8 cellular contexts compared by ENCODE assay signal in genomic region chr19:58499021-58499927, GRCh38. TPM values are rescaled to one million over a fixed set of nuclear protein-coding genes. Genes with fewer than 3 reads are reported as not detected.
DNase-seq lines count a peak whose midpoint lies in the region; ATAC-seq, FAIRE-seq and TF ChIP-seq lines count a peak whose summit lies in the region.

No MANE protein-coding gene starts in this region.

- peak; percentile 81 for ATAC-seq in HG02840 (IDR thresholded peaks at IDR 0.05; ENCODE audit: low FRiP score, unreplicated experiment)

- TF ChIP-seq CTCF in left ventricle myocardium inferior (IDR thresholded peaks at IDR 0.05; ENCODE audit: borderline replicate concordance) (peak; percentile 45), progenitor cell of endocrine pancreas (IDR thresholded peaks at IDR 0.05; ENCODE audit: unreplicated experiment) (peak; percentile 50)

- H3K36me3 Mint-ChIP-seq in progenitor cell of endocrine pancreas (ENCODE audit: insufficient read depth) = peaks cover 3% of the 10 kb centered on the region

- peak overlapping the region; percentile 82 for H3K27ac ChIP-seq in left ventricle myocardium inferior (replicated peaks)

- no peaks in the 10 kb centered on the region for H3K9me3 ChIP-seq in left ventricle myocardium inferior (replicated peaks)

- DNase-seq in GM12892 (ENCODE audit: insufficient read length) (peak; percentile 96), NCI-H1436 treated with DMSO at 0.1 percent for 48 hours (lab: John Stamatoyannopoulos, UW) (peak; percentile 97), T follicular helper cell (ENCODE audit: low read depth) (peak; percentile 87), amniotic stem cell (lab: John Stamatoyannopoulos, UW) (peak; percentile 98), left ventricle myocardium inferior (peak; percentile 100), progenitor cell of endocrine pancreas (ENCODE audit: low spot score, unreplicated experiment) (peak; percentile 99), ureter (ENCODE audit: low spot score) (peak; percentile 100)

- H3K36me3 ChIP-seq in left ventricle myocardium inferior = no peaks in the 10 kb centered on the region

- H3K9me3 Mint-ChIP-seq in progenitor cell of endocrine pancreas (ENCODE audit: low read depth) = peaks cover 8% of the 10 kb centered on the region

- peak; percentile 97 for FAIRE-seq in GM12892 (lab: Jason Lieb, UNC)

- H3K27me3 ChIP-seq in left ventricle myocardium inferior (ENCODE audit: low read depth) = no peaks in the 10 kb centered on the region

- H3K4me3 ChIP-seq in left ventricle myocardium inferior = peak overlapping the region; percentile 70

- no peaks in the 10 kb centered on the region for H3K27me3 Mint-ChIP-seq in progenitor cell of endocrine pancreas

- intact Hi-C loops in left ventricle myocardium inferior (cut with micrococcal nuclease) = no loop called here

- peak; percentile 71; the same call in 1 of the 2 replicates for TF ChIP-seq POLR2A in GM12892 (IDR thresholded peaks at IDR 0.05; ENCODE audit: low read depth, low read length)

- H3K4me3 Mint-ChIP-seq in progenitor cell of endocrine pancreas (ENCODE audit: low read depth) = peak overlapping the region; percentile 88

- H3K4me1 Mint-ChIP-seq in progenitor cell of endocrine pancreas (ENCODE audit: low read depth) = peaks cover 8% of the 10 kb centered on the region

- peaks cover 26% of the 10 kb centered on the region for H3K4me1 ChIP-seq in left ventricle myocardium inferior

- peak overlapping the region; percentile 92 for H3K27ac Mint-ChIP-seq in progenitor cell of endocrine pancreas

RNA-seq across cellular contexts. Expression of gene SLC27A5, which starts 12.5 kb away (rescaled TPM):
- polyA plus RNA-seq in GM12892 (2012; ENCODE audit: missing spikeins) = 36.2 TPM
- total RNA-seq in left ventricle myocardium inferior (4.1 TPM), progenitor cell of endocrine pancreas (9.4 and 9.9 TPM in 2 replicates), ureter (16.5 TPM)

RNA-seq across cellular contexts. Expression of gene ZBTB45, which starts 20.3 kb away (rescaled TPM):
- polyA plus RNA-seq in GM12892 (2012; ENCODE audit: missing spikeins) = 3.1 TPM
- total RNA-seq in left ventricle myocardium inferior = 10.2 TPM
- 22.3 and 22.7 TPM in 2 replicates for total RNA-seq in progenitor cell of endocrine pancreas
- total RNA-seq in ureter = 14.9 TPM

RNA-seq across cellular contexts. Expression of gene ZNF446, which starts 23.1 kb away (rescaled TPM):
- polyA plus RNA-seq in GM12892 (2012; ENCODE audit: missing spikeins) = 4.9 TPM
- total RNA-seq in left ventricle myocardium inferior = 4.9 TPM
- 17.7 and 19.4 TPM in 2 replicates for total RNA-seq in progenitor cell of endocrine pancreas
- total RNA-seq in ureter = 18.0 TPM

RNA-seq across cellular contexts. Expression of gene ZNF324, which starts 32.4 kb away (rescaled TPM):
- polyA plus RNA-seq in GM12892 (2012; ENCODE audit: missing spikeins) = 2.8 TPM
- total RNA-seq in left ventricle myocardium inferior (5.3 TPM), progenitor cell of endocrine pancreas (12.9 and 14.7 TPM in 2 replicates), ureter (14.7 TPM)

RNA-seq across cellular contexts. Expression of gene TRIM28, which starts 44.6 kb away (rescaled TPM):
- polyA plus RNA-seq in GM12892 (2012; ENCODE audit: missing spikeins) = 283 TPM
- total RNA-seq in left ventricle myocardium inferior = 136 TPM
- 699 and 731 TPM in 2 replicates for total RNA-seq in progenitor cell of endocrine pancreas
- total RNA-seq in ureter = 329 TPM

Comparison
In these comparisons a context has a peak if more than half of its experiments do, and no peak if none do; other contexts are left out.
1. Peak in every context shown above with its lines: DNase-seq, ATAC-seq, H3K4me3 ChIP-seq and H3K27ac ChIP-seq.